Comparison of ENCODE assay signal across 36 cellular contexts in the genomic region with DNA sequence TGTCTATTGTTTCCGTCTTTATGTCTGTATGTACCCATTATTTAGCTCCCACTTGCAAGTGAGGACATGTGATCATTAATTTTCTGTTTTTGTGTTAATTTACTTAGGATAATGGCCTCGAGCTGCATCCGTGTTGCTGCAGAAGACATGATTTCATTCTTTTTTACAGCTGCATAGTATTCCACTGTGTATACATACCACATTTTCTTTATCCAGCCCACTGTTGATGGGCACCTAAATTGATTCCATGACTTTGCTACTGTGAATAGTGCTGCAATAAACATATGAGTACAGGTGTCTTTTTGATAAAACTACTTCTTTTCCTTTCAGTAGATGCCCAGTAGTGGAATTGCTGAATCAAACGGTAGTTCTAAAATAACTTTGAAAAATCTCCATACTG. TPM values are rescaled to one million over a fixed set of nuclear protein-coding genes. Genes with fewer than 3 reads are reported as not detected.
"Had no signal": no experiment of that assay in that cellular context is flagged by ENCODE, and none has a peak within 500 bp of the region (broad histone marks: within the 10 kb centered on the region; RNA-seq: fewer than 3 reads in every experiment).

No MANE protein-coding gene starts in this region.

- ATAC-seq: activated naive CD4-positive, alpha-beta T cell treated with anti-CD3 and anti-CD28 coated beads, Interleukin-2, amount 50 U/mL, for 72 hours; activated T-cell treated with anti-CD3 and anti-CD28 coated beads, Interleukin-2, amount 50 U/mL, for 4 hours; body of pancreas; Panc1 had no signal

- DNase-seq: activated B cell treated with CpG ODN at 0.5 μM for 24 hours; activated CD4-positive, alpha-beta memory T cell treated with anti-CD3 and anti-CD28 coated beads for 36 hours; activated CD4-positive, alpha-beta T cell treated with anti-CD3 and anti-CD28 coated beads, Interleukin-2, amount 10 ng/mL, durations not matched to agents 7 days and 5 days; activated CD4-positive, CD25-positive, alpha-beta regulatory T cell treated with anti-CD3 and anti-CD28 coated beads, Interleukin-2, amount 50 U/mL, for 72 hours; activated CD8-positive, alpha-beta memory T cell treated with anti-CD3 and anti-CD28 coated beads, Interleukin-2, amount 50 U/mL, for 4 hours; activated gamma-delta T cell treated with Interleukin-2 at 50 U/mL for 16 hours; activated naive CD4-positive, alpha-beta T cell treated with anti-CD3 and anti-CD28 coated beads for 36 hours; activated T-cell treated with anti-CD3 and anti-CD28 coated beads for 4 hours; activated T-cell treated with anti-CD3 and anti-CD28 coated beads, Interleukin-2, amount 50 U/mL, for 4 hours; adrenal gland; body of pancreas; Karpas-422; NCI-H1048; NCI-H1105 treated with DMSO at 0.1 percent for 48 hours; NCI-H1436; NCI-H1694; NCI-H1930; NCI-H2081 treated with DMSO at 0.1 percent for 48 hours; NCI-H226; NCI-H446 treated with DMSO at 0.1 percent for 48 hours; NCI-H524; NCI-H69; NCI-H82; RPMI8226; SHP77 treated with DMSO at 0.1 percent for 48 hours; SK-N-SH; T-helper 9 cell had no signal

- FAIRE-seq: astrocyte had no signal

- H3K27me3 ChIP-seq: adrenal gland, body of pancreas, breast epithelium, SJSA1 had no signal

- H3K27ac ChIP-seq: adrenal gland, body of pancreas, breast epithelium, SJSA1, VCaP had no signal

- H3K36me3 ChIP-seq: adrenal gland, breast epithelium, SJSA1 had no signal

- H3K4me3 ChIP-seq: adrenal gland, body of pancreas, breast epithelium, SJSA1 had no signal

- H3K9me2 ChIP-seq: SK-N-SH had no signal

- H3K4me2 ChIP-seq: SK-N-SH had no signal

- H3K27ac Mint-ChIP-seq: activated B cell treated with CpG ODN at 0.5 μM for 24 hours; activated CD4-positive, alpha-beta memory T cell treated with anti-CD3 and anti-CD28 coated beads for 36 hours; activated CD4-positive, alpha-beta T cell treated with anti-CD3 and anti-CD28 coated beads, Interleukin-2, amount 10 ng/mL, durations not matched to agents 7 days and 5 days; activated naive CD4-positive, alpha-beta T cell treated with anti-CD3 and anti-CD28 coated beads for 36 hours; activated naive CD4-positive, alpha-beta T cell treated with anti-CD3 and anti-CD28 coated beads, Interleukin-2, amount 50 U/mL, for 72 hours; activated T-helper 1 cell treated with anti-CD3 and anti-CD28 coated beads, Interleukin-12 subunit alpha, Interleukin-12 subunit beta, Interleukin-2, Interleukin-4 antibody, amounts not matched to agents 30 ng/mL and 10 ng/mL and 1 ng/mL, durations not matched to agents 14 hours and 24 hours and 36 hours; T-helper 1 cell treated with Interleukin-12 subunit alpha and Interleukin-12 subunit beta and Interleukin-4 antibody, amounts not matched to agents 30 μg/mL and 1 μg/mL, for 36 hours had no signal

- H3K4me1 ChIP-seq: adrenal gland, body of pancreas, breast epithelium, SJSA1 had no signal

- H3K9ac ChIP-seq: SK-N-SH had no signal

- H3K27me3 Mint-ChIP-seq: activated B cell treated with CpG ODN at 0.5 μM for 24 hours; activated CD4-positive, alpha-beta memory T cell treated with anti-CD3 and anti-CD28 coated beads for 36 hours; activated CD4-positive, alpha-beta T cell treated with anti-CD3 and anti-CD28 coated beads, Interleukin-2, amount 10 ng/mL, durations not matched to agents 7 days and 5 days had no signal

- H3K9me3 ChIP-seq: adrenal gland, body of pancreas, breast epithelium, SJSA1, SK-N-SH had no signal

- H3K4me3 Mint-ChIP-seq: activated B cell treated with CpG ODN at 0.5 μM for 24 hours; activated CD4-positive, alpha-beta memory T cell treated with anti-CD3 and anti-CD28 coated beads for 36 hours; activated CD4-positive, alpha-beta T cell treated with anti-CD3 and anti-CD28 coated beads, Interleukin-2, amount 10 ng/mL, durations not matched to agents 7 days and 5 days; activated naive CD4-positive, alpha-beta T cell treated with anti-CD3 and anti-CD28 coated beads for 36 hours; activated T-cell treated with anti-CD3 and anti-CD28 coated beads, Interleukin-2, amount 50 U/mL, for 4 hours; activated T-helper 1 cell treated with anti-CD3 and anti-CD28 coated beads, Interleukin-12 subunit alpha, Interleukin-12 subunit beta, Interleukin-2, Interleukin-4 antibody, amounts not matched to agents 30 ng/mL and 10 ng/mL and 1 ng/mL, durations not matched to agents 14 hours and 24 hours and 36 hours; T-helper 1 cell treated with Interleukin-12 subunit alpha and Interleukin-12 subunit beta and Interleukin-4 antibody, amounts not matched to agents 30 μg/mL and 1 μg/mL, for 36 hours had no signal

RNA-seq across cellular contexts. Expression of gene SLAMF1, which starts 12.7 kb away (rescaled TPM):
- total RNA-seq: astrocyte, body of pancreas, MCF 10A, SJSA1 had no signal
- polyA plus RNA-seq: SK-N-SH had no signal

RNA-seq across cellular contexts. Expression of gene CD48, which starts 52.1 kb away (rescaled TPM):
- total RNA-seq: astrocyte, MCF 10A, SJSA1 had no signal
- polyA plus RNA-seq: SK-N-SH had no signal
